In the genomic region with DNA sequence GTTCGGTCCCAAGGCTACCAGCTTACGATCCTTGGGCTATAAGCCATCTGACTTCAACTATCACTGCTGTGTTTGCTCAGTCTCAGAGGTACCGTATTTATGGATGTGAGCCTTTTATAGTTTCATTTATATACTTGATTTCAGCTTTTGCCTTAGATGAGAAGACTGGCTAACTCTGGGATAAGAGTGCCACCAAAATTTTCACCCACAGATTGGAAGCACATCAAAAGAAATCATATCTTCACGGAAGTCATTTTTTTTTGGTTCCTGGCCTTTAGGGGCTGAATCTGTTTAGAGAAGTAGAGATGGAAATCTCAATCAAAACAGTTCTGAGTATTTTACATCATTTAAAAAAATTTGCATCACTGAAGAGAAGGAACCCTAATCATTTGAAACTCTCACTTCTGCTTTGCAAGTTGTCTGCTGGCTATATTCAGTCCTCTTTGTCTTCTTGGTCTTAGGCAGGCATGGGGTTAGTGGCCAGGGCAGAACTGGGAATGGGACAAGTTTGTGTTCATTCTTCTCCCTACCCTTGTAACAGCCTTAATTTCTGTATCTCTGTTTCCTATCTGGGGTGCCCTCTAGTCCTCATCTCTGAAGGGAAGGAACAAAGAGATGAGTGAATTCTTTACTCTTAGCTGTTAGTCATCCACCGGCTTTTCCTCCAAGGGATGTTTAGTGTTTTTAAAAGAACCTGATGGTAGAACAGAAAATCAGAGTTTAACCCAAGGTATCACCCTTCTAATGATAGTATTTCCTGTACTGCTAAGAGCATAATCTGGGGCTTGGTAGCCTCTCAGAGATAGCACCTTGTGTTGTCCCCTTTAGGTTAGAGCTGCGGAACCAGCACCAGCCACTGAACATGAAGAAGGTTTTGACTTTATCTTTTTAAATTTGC, we compare ENCODE assay signal across 1 cellular context.
TF ChIP-seq lines count a peak whose summit lies in the region.

No MANE protein-coding gene starts in this region.

TF ChIP-seq in GM12878, 131 proteins besides CTCF, POLR2A, EP300 and RAD21 (continued from another document and continues in another):
- no peak for TF ChIP-seq MYC (IDR thresholded peaks at IDR 0.05; ENCODE audit: insufficient read depth, insufficient read length, insufficient replicate concordance, low read length, severe bottlenecking)
- no peak; the same call in 1 of the 2 replicates for TF ChIP-seq HCFC1 (IDR thresholded peaks at IDR 0.05; ENCODE audit: low read length)
- peak; percentile 41 for TF ChIP-seq MEF2B (IDR thresholded peaks at IDR 0.05; ENCODE audit: partially characterized antibody, poor library complexity, severe bottlenecking)
- TF ChIP-seq, protein P1, sequence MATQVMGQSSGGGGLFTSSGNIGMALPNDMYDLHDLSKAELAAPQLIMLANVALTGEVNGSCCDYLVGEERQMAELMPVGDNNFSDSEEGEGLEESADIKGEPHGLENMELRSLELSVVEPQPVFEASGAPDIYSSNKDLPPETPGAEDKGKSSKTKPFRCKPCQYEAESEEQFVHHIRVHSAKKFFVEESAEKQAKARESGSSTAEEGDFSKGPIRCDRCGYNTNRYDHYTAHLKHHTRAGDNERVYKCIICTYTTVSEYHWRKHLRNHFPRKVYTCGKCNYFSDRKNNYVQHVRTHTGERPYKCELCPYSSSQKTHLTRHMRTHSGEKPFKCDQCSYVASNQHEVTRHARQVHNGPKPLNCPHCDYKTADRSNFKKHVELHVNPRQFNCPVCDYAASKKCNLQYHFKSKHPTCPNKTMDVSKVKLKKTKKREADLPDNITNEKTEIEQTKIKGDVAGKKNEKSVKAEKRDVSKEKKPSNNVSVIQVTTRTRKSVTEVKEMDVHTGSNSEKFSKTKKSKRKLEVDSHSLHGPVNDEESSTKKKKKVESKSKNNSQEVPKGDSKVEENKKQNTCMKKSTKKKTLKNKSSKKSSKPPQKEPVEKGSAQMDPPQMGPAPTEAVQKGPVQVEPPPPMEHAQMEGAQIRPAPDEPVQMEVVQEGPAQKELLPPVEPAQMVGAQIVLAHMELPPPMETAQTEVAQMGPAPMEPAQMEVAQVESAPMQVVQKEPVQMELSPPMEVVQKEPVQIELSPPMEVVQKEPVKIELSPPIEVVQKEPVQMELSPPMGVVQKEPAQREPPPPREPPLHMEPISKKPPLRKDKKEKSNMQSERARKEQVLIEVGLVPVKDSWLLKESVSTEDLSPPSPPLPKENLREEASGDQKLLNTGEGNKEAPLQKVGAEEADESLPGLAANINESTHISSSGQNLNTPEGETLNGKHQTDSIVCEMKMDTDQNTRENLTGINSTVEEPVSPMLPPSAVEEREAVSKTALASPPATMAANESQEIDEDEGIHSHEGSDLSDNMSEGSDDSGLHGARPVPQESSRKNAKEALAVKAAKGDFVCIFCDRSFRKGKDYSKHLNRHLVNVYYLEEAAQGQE (IDR thresholded peaks at IDR 0.05; ENCODE audit: low read depth, low read length): no peak
- TF ChIP-seq CREB1 (IDR thresholded peaks at IDR 0.05; ENCODE audit: low read depth): no peak; the same call in 1 of the 2 replicates
- TF ChIP-seq NFYA (IDR thresholded peaks at IDR 0.05; ENCODE audit: borderline replicate concordance, low read depth, low read length): no peak
- 0 out of 2 replicates have a peak, but pooled peaks have one; percentile 15 for TF ChIP-seq WRNIP1 (IDR thresholded peaks at IDR 0.05; ENCODE audit: borderline replicate concordance, low read depth, low read length)
- TF ChIP-seq, protein P2, sequence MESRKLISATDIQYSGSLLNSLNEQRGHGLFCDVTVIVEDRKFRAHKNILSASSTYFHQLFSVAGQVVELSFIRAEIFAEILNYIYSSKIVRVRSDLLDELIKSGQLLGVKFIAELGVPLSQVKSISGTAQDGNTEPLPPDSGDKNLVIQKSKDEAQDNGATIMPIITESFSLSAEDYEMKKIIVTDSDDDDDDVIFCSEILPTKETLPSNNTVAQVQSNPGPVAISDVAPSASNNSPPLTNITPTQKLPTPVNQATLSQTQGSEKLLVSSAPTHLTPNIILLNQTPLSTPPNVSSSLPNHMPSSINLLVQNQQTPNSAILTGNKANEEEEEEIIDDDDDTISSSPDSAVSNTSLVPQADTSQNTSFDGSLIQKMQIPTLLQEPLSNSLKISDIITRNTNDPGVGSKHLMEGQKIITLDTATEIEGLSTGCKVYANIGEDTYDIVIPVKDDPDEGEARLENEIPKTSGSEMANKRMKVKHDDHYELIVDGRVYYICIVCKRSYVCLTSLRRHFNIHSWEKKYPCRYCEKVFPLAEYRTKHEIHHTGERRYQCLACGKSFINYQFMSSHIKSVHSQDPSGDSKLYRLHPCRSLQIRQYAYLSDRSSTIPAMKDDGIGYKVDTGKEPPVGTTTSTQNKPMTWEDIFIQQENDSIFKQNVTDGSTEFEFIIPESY (IDR thresholded peaks at IDR 0.05): no peak
- TF ChIP-seq SRF (IDR thresholded peaks at IDR 0.05; ENCODE audit: low read depth in 2 of 2, low read length in 2 of 2): no peak
- TF ChIP-seq SPI1 (IDR thresholded peaks at IDR 0.05; ENCODE audit: borderline replicate concordance, insufficient read depth, low read depth, low read length): peak; percentile 99
- TF ChIP-seq, protein P3, sequence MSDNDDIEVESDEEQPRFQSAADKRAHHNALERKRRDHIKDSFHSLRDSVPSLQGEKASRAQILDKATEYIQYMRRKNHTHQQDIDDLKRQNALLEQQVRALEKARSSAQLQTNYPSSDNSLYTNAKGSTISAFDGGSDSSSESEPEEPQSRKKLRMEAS (IDR thresholded peaks at IDR 0.05; ENCODE audit: low read depth, low read length): no peak
- TF ChIP-seq ZNF217 (IDR thresholded peaks at IDR 0.05): no peak
- peak; percentile 51 for TF ChIP-seq JUNB (IDR thresholded peaks at IDR 0.05)
- peak; percentile 47; the same call in 1 of the 2 replicates for TF ChIP-seq POLR2AphosphoS2 (IDR thresholded peaks at IDR 0.05; ENCODE audit: low read depth, low read length)
- TF ChIP-seq, protein P4, sequence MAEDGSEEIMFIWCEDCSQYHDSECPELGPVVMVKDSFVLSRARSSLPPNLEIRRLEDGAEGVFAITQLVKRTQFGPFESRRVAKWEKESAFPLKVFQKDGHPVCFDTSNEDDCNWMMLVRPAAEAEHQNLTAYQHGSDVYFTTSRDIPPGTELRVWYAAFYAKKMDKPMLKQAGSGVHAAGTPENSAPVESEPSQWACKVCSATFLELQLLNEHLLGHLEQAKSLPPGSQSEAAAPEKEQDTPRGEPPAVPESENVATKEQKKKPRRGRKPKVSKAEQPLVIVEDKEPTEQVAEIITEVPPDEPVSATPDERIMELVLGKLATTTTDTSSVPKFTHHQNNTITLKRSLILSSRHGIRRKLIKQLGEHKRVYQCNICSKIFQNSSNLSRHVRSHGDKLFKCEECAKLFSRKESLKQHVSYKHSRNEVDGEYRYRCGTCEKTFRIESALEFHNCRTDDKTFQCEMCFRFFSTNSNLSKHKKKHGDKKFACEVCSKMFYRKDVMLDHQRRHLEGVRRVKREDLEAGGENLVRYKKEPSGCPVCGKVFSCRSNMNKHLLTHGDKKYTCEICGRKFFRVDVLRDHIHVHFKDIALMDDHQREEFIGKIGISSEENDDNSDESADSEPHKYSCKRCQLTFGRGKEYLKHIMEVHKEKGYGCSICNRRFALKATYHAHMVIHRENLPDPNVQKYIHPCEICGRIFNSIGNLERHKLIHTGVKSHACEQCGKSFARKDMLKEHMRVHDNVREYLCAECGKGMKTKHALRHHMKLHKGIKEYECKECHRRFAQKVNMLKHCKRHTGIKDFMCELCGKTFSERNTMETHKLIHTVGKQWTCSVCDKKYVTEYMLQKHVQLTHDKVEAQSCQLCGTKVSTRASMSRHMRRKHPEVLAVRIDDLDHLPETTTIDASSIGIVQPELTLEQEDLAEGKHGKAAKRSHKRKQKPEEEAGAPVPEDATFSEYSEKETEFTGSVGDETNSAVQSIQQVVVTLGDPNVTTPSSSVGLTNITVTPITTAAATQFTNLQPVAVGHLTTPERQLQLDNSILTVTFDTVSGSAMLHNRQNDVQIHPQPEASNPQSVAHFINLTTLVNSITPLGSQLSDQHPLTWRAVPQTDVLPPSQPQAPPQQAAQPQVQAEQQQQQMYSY (CRISPR knock-in tag; IDR thresholded peaks at IDR 0.05): no peak
- TF ChIP-seq FOXM1 (IDR thresholded peaks at IDR 0.05; ENCODE audit: low read depth, low read length): no peak
- TF ChIP-seq MYB (IDR thresholded peaks at IDR 0.05; ENCODE audit: borderline replicate concordance, low read depth, low read length): no peak; the same call in 1 of the 2 replicates
- peak; percentile 89 for TF ChIP-seq POLR2AphosphoS5 (IDR thresholded peaks at IDR 0.05; ENCODE audit: low read length)
- TF ChIP-seq, protein P5, sequence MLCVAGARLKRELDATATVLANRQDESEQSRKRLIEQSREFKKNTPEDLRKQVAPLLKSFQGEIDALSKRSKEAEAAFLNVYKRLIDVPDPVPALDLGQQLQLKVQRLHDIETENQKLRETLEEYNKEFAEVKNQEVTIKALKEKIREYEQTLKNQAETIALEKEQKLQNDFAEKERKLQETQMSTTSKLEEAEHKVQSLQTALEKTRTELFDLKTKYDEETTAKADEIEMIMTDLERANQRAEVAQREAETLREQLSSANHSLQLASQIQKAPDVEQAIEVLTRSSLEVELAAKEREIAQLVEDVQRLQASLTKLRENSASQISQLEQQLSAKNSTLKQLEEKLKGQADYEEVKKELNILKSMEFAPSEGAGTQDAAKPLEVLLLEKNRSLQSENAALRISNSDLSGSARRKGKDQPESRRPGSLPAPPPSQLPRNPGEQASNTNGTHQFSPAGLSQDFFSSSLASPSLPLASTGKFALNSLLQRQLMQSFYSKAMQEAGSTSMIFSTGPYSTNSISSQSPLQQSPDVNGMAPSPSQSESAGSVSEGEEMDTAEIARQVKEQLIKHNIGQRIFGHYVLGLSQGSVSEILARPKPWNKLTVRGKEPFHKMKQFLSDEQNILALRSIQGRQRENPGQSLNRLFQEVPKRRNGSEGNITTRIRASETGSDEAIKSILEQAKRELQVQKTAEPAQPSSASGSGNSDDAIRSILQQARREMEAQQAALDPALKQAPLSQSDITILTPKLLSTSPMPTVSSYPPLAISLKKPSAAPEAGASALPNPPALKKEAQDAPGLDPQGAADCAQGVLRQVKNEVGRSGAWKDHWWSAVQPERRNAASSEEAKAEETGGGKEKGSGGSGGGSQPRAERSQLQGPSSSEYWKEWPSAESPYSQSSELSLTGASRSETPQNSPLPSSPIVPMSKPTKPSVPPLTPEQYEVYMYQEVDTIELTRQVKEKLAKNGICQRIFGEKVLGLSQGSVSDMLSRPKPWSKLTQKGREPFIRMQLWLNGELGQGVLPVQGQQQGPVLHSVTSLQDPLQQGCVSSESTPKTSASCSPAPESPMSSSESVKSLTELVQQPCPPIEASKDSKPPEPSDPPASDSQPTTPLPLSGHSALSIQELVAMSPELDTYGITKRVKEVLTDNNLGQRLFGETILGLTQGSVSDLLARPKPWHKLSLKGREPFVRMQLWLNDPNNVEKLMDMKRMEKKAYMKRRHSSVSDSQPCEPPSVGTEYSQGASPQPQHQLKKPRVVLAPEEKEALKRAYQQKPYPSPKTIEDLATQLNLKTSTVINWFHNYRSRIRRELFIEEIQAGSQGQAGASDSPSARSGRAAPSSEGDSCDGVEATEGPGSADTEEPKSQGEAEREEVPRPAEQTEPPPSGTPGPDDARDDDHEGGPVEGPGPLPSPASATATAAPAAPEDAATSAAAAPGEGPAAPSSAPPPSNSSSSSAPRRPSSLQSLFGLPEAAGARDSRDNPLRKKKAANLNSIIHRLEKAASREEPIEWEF (IDR thresholded peaks at IDR 0.05; ENCODE audit: insufficient replicate concordance, low read depth, low read length): peak; percentile 13
- 0 out of 2 replicates have a peak, but pooled peaks have one; percentile 10 for TF ChIP-seq SMC3 (IDR thresholded peaks at IDR 0.05; ENCODE audit: borderline replicate concordance, low read length)
- no peak for TF ChIP-seq NRF1 (conservative IDR thresholded peaks at IDR 0.05; ENCODE audit: low read depth, low read length)
- TF ChIP-seq, protein P6, sequence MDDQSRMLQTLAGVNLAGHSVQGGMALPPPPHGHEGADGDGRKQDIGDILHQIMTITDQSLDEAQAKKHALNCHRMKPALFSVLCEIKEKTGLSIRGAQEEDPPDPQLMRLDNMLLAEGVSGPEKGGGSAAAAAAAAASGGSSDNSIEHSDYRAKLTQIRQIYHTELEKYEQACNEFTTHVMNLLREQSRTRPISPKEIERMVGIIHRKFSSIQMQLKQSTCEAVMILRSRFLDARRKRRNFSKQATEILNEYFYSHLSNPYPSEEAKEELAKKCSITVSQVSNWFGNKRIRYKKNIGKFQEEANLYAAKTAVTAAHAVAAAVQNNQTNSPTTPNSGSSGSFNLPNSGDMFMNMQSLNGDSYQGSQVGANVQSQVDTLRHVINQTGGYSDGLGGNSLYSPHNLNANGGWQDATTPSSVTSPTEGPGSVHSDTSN (IDR thresholded peaks at IDR 0.05; ENCODE audit: insufficient replicate concordance, low read depth, low read length): no peak
- no peak for TF ChIP-seq KAT2A (conservative IDR thresholded peaks at IDR 0.05; ENCODE audit: control insufficient read depth, low read depth, low read length)
- no peak for TF ChIP-seq ZNF207 (IDR thresholded peaks at IDR 0.05; ENCODE audit: borderline replicate concordance)
- peak; percentile 83 for TF ChIP-seq EED (IDR thresholded peaks at IDR 0.05; ENCODE audit: low read depth)
- no peak for TF ChIP-seq SIX5 (IDR thresholded peaks at IDR 0.05; ENCODE audit: low read depth, low read length, severe bottlenecking)
- TF ChIP-seq TARDBP (IDR thresholded peaks at IDR 0.05; ENCODE audit: borderline replicate concordance): no peak
- TF ChIP-seq ZBED1 (IDR thresholded peaks at IDR 0.05; ENCODE audit: borderline replicate concordance): 0 out of 2 replicates have a peak, but pooled peaks have one; percentile 73
- no peak for TF ChIP-seq GABPA (IDR thresholded peaks at IDR 0.05; ENCODE audit: low read depth)
- peak; percentile 86 to 93 for TF ChIP-seq IKZF2 (IDR thresholded peaks at IDR 0.05)
- TF ChIP-seq KDM1A (IDR thresholded peaks at IDR 0.05; ENCODE audit: borderline replicate concordance): no peak
- no peak for TF ChIP-seq SMARCA5 (IDR thresholded peaks at IDR 0.05)
- TF ChIP-seq, protein P7, sequence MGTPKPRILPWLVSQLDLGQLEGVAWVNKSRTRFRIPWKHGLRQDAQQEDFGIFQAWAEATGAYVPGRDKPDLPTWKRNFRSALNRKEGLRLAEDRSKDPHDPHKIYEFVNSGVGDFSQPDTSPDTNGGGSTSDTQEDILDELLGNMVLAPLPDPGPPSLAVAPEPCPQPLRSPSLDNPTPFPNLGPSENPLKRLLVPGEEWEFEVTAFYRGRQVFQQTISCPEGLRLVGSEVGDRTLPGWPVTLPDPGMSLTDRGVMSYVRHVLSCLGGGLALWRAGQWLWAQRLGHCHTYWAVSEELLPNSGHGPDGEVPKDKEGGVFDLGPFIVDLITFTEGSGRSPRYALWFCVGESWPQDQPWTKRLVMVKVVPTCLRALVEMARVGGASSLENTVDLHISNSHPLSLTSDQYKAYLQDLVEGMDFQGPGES (IDR thresholded peaks at IDR 0.05): no peak
- TF ChIP-seq CBX3 (IDR thresholded peaks at IDR 0.05; ENCODE audit: borderline replicate concordance, low read depth): no peak
- TF ChIP-seq, protein P8, sequence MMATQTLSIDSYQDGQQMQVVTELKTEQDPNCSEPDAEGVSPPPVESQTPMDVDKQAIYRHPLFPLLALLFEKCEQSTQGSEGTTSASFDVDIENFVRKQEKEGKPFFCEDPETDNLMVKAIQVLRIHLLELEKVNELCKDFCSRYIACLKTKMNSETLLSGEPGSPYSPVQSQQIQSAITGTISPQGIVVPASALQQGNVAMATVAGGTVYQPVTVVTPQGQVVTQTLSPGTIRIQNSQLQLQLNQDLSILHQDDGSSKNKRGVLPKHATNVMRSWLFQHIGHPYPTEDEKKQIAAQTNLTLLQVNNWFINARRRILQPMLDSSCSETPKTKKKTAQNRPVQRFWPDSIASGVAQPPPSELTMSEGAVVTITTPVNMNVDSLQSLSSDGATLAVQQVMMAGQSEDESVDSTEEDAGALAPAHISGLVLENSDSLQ (IDR thresholded peaks at IDR 0.05): 0 out of 2 replicates have a peak, but pooled peaks have one; percentile 14
- TF ChIP-seq BCL11A (IDR thresholded peaks at IDR 0.05; ENCODE audit: low read depth, low read length): peak; percentile 86
- TF ChIP-seq NR2F1 (conservative IDR thresholded peaks at IDR 0.05): 0 out of 2 replicates have a peak, but pooled peaks have one; percentile 20
- TF ChIP-seq MXI1 (IDR thresholded peaks at IDR 0.05; ENCODE audit: low read depth, low read length): peak; percentile 64; the same call in 1 of the 2 replicates
- TF ChIP-seq STAT1 (conservative IDR thresholded peaks at IDR 0.05): no peak
